In the genomic region with DNA sequence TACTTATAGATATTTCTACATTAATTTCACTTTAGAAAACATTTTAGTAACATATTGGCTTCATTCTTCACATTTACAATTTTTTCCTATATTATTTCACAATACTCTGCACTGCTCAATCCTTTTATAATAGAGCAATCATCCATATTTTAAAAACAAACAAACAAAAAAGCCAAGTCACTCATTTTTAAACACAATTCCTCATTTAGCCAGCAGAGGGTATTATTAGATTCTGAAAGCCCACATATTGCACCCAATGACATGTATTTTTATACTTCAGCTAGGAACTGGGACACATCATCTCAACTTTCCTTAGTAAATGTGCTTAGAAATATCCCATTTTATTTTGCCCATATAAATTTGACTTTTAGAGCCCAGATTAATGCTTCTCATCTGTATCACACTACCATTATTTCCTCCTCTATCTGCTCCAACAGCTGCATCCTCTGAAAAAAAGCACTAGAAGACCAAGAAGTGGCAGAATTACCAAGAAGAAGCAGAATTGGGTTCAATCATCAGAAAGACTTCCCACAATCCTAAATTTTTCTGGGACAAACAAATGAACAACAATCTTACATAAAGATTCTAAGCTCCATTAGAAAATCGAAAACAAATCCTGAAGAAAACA, we compare ENCODE assay signal across 8 cellular contexts. TPM values are rescaled to one million over a fixed set of nuclear protein-coding genes. Genes with fewer than 3 reads are reported as not detected.
DNase-seq lines count a peak whose midpoint lies in the region; ATAC-seq, FAIRE-seq and TF ChIP-seq lines count a peak whose summit lies in the region.

No MANE protein-coding gene starts in this region.

- DNase-seq in AG09309 (ENCODE audit: low read depth) (peak; percentile 1), GM20000 (ENCODE audit: low spot score) (peak; percentile 15), RPMI7951 (ENCODE audit: low read depth) (peak; percentile 11), fibroblast of the conjunctiva (ENCODE audit: low read depth) (peak; percentile 27), retina (peak; percentile 17), GM12891 (ENCODE audit: insufficient read length, low spot score) (no peak)

- FAIRE-seq in GM12891 (lab: Jason Lieb, UNC), result no peak

- no peak overlapping the region for H3K4me3 ChIP-seq in AG09309 (ENCODE audit: control insufficient read depth, low read depth, low read length)

- TF ChIP-seq POLR2A in GM12891 (IDR thresholded peaks at IDR 0.05; ENCODE audit: low read depth, low read length), result no peak

- peak; percentile 40 for TF ChIP-seq CTCF in AG09309 (IDR thresholded peaks at IDR 0.05; ENCODE audit: control insufficient read depth, insufficient read depth, low read depth, low read length, missing control alignments)
- no peak for TF ChIP-seq CTCF in GM20000 (IDR thresholded peaks at IDR 0.05; ENCODE audit: extremely low read depth, missing control alignments)

- ATAC-seq in GM19035 (IDR thresholded peaks at IDR 0.05; ENCODE audit: unreplicated experiment), result no peak
- no peak for ATAC-seq in GM21717 (IDR thresholded peaks at IDR 0.05; ENCODE audit: unreplicated experiment)

TF ChIP-seq in GM12891, 5 proteins besides CTCF, POLR2A, EP300 and RAD21:
- TF ChIP-seq TAF1 (IDR thresholded peaks at IDR 0.05; ENCODE audit: low read depth, low read length) (no peak), POLR2AphosphoS5 (IDR thresholded peaks at IDR 0.05; ENCODE audit: low read depth, low read length) (no peak), POU2F2 (IDR thresholded peaks at IDR 0.05; ENCODE audit: low read depth, low read length) (no peak), SPI1 (IDR thresholded peaks at IDR 0.05; ENCODE audit: low read depth, low read length) (no peak), PAX5 (IDR thresholded peaks at IDR 0.05; ENCODE audit: insufficient read depth, low read length, severe bottlenecking) (no peak)

RNA-seq across cellular contexts. Expression of gene CTNNA3, which starts 29.5 kb away (rescaled TPM):
- not detected in 2 replicates for total RNA-seq in RPMI7951 (2014; rRNA removed; shearing (Covaris generic))
- 0.21 TPM for polyA plus RNA-seq in GM12891 (2012; ENCODE audit: low read depth, missing spikeins)
